In genomic region chr1:233489436-233489835, GRCh38 we compare ENCODE assay signal across 30 cellular contexts.
"Had no signal": no experiment of that assay in that cellular context is flagged by ENCODE, and none has a peak within 500 bp of the region (broad histone marks: within the 10 kb centered on the region; RNA-seq: fewer than 3 reads in every experiment).

No MANE protein-coding gene starts in this region.

- DNase-seq: Karpas-422, NCI-H1048, NCI-H1092 treated with DMSO at 0.1 percent for 48 hours, NCI-H1105 treated with DMSO at 0.1 percent for 48 hours, NCI-H1417, NCI-H1436, NCI-H146, NCI-H1694, NCI-H187, NCI-H1930, NCI-H2029 treated with DMSO at 0.1 percent for 48 hours, NCI-H2081 treated with DMSO at 0.1 percent for 48 hours, NCI-H2107, NCI-H2171, NCI-H226, NCI-H446 treated with DMSO at 0.1 percent for 48 hours, NCI-H510A, NCI-H524, NCI-H526, NCI-H69, NCI-H748 treated with DMSO at 0.1 percent for 48 hours, NCI-H82, Right ventricle myocardium superior, SHP77 treated with DMSO at 0.1 percent for 48 hours, SK-N-SH, T-cell had no signal

- H3K4me1 ChIP-seq: SJSA1 had no signal

- H3K36me3 Mint-ChIP-seq: T-cell had no signal

- H3K36me3 ChIP-seq: SJSA1 had no signal

- H2AFZ ChIP-seq: PC-9 had no signal

- H3K4me1 Mint-ChIP-seq: T-cell had no signal

- H3K9ac ChIP-seq: KMS-11, SK-N-SH had no signal

- H3K4me2 ChIP-seq: KMS-11, PC-9, SK-N-SH had no signal

- H3K9me2 ChIP-seq: SK-N-SH had no signal

- H3K27me3 ChIP-seq: SJSA1 had no signal

- H3K4me3 Mint-ChIP-seq: T-cell had no signal

- H3K27ac ChIP-seq: KMS-11, PC-9, SJSA1 had no signal

- H3K9me3 ChIP-seq: SJSA1, SK-N-SH had no signal

- ATAC-seq: Panc1, T-cell had no signal

- H3K27ac Mint-ChIP-seq: T-cell had no signal

- H3K4me3 ChIP-seq: PC-9, SJSA1 had no signal

- H3K9me3 Mint-ChIP-seq: T-cell had no signal
